24 cellular contexts compared by ENCODE assay signal in the genomic region with DNA sequence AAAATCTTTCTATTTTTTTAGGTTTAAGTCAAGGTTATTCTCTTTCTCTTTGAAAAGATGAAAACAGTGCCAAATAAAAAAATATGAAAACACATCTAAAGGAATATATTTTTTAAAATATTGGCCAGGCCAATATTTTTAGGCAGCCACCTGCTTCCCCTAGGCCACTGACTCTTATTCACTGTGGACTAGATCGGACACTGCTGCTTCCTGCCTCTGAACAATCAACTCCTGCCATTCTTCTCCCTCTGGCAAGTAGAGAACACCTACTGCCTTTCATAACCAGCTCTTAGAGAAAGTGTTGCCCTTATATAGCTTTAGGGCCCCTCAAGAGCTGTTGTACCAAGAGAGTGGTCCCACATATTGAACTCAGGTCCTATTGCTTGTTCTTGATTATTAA.
DNase-seq lines count a peak whose midpoint lies in the region.
"Had no signal": no experiment of that assay in that cellular context is flagged by ENCODE, and none has a peak within 500 bp of the region (broad histone marks: within the 10 kb centered on the region; RNA-seq: fewer than 3 reads in every experiment).

No MANE protein-coding gene starts in this region.

- DNase-seq in dermis blood vessel endothelial cell (peak; percentile 3), dermis microvascular lymphatic vessel endothelial cell (ENCODE audit: low read depth in 2 of 2) (peak; percentile 23 to 59), CD1c-positive myeloid dendritic cell (ENCODE audit: extremely low spot score) (no peak)
- DNase-seq in activated naive CD4-positive, alpha-beta T cell treated with anti-CD3 and anti-CD28 coated beads, Interleukin-2, amount 50 U/mL, for 16 hours, result no peak
- DNase-seq: 8988T; ACHN; AML-193; BE2C; C1 segment of cervical spinal cord; Caco-2; Calu3; CD4-positive, alpha-beta memory T cell; CD4-positive, alpha-beta T cell; CD4-positive, CD25-positive, alpha-beta regulatory T cell; CD8-positive, alpha-beta memory T cell; CD8-positive, alpha-beta T cell; COR-L47; DMS 273 treated with DMSO at 0.1 percent for 48 hours; DMS153; DMS53; DMS79; DMS79 treated with DMSO at 0.1 percent for 48 hours; DND-41; EL had no signal

Comparison
In these comparisons a context has a peak if more than half of its experiments do, and no peak if none do; other contexts are left out.
1. DNase-seq: peak in dermis blood vessel endothelial cell (single experiment) and dermis microvascular lymphatic vessel endothelial cell (2 of 2); none in activated naive CD4-positive, alpha-beta T cell treated with anti-CD3 and anti-CD28 coated beads, Interleukin-2, amount 50 U/mL, for 16 hours (single experiment) and CD1c-positive myeloid dendritic cell (single experiment).